In the genomic region with DNA sequence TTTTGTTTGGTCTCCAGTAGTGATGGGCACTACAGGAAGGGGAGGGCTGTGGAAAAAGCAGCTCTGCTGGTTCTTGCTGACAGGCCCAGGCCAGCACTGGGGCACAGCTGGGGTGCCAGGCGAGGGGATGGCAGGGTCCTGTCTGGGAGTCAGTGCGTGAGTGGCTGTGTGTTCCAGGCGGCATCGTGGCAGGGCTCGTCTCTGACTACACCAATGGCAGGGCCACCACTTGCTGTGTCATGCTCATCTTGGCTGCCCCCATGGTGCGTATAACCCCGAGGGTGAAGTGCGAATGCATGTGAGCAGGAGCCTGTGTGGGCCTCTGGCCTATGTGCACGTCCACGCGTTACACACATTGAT, we compare ENCODE assay signal across 2 cellular contexts.
TF ChIP-seq lines count a peak whose summit lies in the region.

No MANE protein-coding gene starts in this region.

TF ChIP-seq in SK-N-SH, 30 proteins besides CTCF, POLR2A, EP300 and RAD21 (continued from another document):
- TF ChIP-seq IRF3 (IDR thresholded peaks at IDR 0.05; ENCODE audit: low read depth, low read length) = no peak
- TF ChIP-seq, protein P1, sequence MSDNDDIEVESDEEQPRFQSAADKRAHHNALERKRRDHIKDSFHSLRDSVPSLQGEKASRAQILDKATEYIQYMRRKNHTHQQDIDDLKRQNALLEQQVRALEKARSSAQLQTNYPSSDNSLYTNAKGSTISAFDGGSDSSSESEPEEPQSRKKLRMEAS (IDR thresholded peaks at IDR 0.05; ENCODE audit: low read depth) = no peak
- TF ChIP-seq USF1 (IDR thresholded peaks at IDR 0.05; ENCODE audit: borderline replicate concordance, low read depth) = no peak
- TF ChIP-seq USF2 (IDR thresholded peaks at IDR 0.05; ENCODE audit: borderline replicate concordance, low read depth, low read length) = no peak

TF ChIP-seq in SK-N-SH treated with all-trans-retinoic acid at 6 μM for 48 hours, 23 proteins besides CTCF, POLR2A, EP300 and RAD21 (continued from another document):
- TF ChIP-seq PATZ1 (CRISPR knock-in tag; IDR thresholded peaks at IDR 0.05; ENCODE audit: borderline replicate concordance) (no peak), POU6F1 (CRISPR knock-in tag; IDR thresholded peaks at IDR 0.05; ENCODE audit: borderline replicate concordance, low read depth) (no peak), ZNF565 (CRISPR knock-in tag; conservative IDR thresholded peaks at IDR 0.05; ENCODE audit: low read depth) (no peak), ZFP30 (CRISPR knock-in tag; IDR thresholded peaks at IDR 0.05) (no peak), BACH2 (CRISPR knock-in tag; IDR thresholded peaks at IDR 0.05; ENCODE audit: borderline replicate concordance) (no peak)
